22 cellular contexts compared by ENCODE assay signal in the genomic region with DNA sequence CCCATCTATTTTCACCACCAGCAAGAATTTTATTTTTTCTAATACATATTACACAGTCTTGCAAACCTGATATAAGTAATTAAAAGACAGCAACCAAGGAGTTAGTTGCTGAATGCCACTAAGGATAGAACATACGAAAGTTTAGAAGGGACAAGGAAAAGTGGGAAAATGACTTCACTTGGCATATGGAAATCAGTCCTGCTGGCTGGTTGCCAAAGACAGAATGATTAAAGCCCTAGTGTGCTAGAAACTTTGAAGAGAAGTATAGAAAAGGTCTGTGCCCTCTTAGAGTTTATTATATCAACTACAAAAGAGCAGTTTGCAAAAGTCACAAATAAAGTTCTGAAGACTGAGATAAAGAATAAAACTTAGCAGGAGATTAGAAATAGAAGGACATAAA. TPM values are rescaled to one million over a fixed set of nuclear protein-coding genes. Genes with fewer than 3 reads are reported as not detected.
DNase-seq lines count a peak whose midpoint lies in the region; ATAC-seq and TF ChIP-seq lines count a peak whose summit lies in the region.
"Had no signal": no experiment of that assay in that cellular context is flagged by ENCODE, and none has a peak within 500 bp of the region (broad histone marks: within the 10 kb centered on the region; RNA-seq: fewer than 3 reads in every experiment).

No MANE protein-coding gene starts in this region.

- in situ Hi-C loops in gastrocnemius medialis (cut with MboI; ENCODE audit: low sequenced_read_pairs in 4 of 4): no loop called here

- H3K4me1 Mint-ChIP-seq in MCF 10A (ENCODE audit: insufficient read depth, unreplicated experiment): peaks cover 6% of the 10 kb centered on the region
- H3K4me1 Mint-ChIP-seq in activated CD8-positive, alpha-beta T cell treated with anti-CD3 and anti-CD28 coated beads for 36 hours (ENCODE audit: low read depth): peaks cover 4% of the 10 kb centered on the region

- intact Hi-C loops in MCF 10A (cut with micrococcal nuclease) (no loop called here), breast epithelium (cut with DNase I; ENCODE audit: low total_unique reads) (no loop called here), gastrocnemius medialis (cut with DNase I; ENCODE audit: low total_unique reads) (loop anchor here (10.0 kb wide), 1 partner anchor 574 kb away; the partner anchor contains the start of genes MPLKIP and SUGCT)
- intact Hi-C loops in activated CD8-positive, alpha-beta T cell treated with anti-CD3 and anti-CD28 coated beads for 36 hours (cut with micrococcal nuclease): no loop called here

- peaks cover 26% of the 10 kb centered on the region for H3K27me3 Mint-ChIP-seq in MCF 10A (ENCODE audit: insufficient read depth, unreplicated experiment)
- H3K27me3 Mint-ChIP-seq in activated CD8-positive, alpha-beta T cell treated with anti-CD3 and anti-CD28 coated beads for 36 hours: no peaks in the 10 kb centered on the region

- H3K36me3 Mint-ChIP-seq in MCF 10A (ENCODE audit: insufficient read depth, unreplicated experiment): no peaks in the 10 kb centered on the region
- H3K36me3 Mint-ChIP-seq in activated CD8-positive, alpha-beta T cell treated with anti-CD3 and anti-CD28 coated beads for 36 hours (ENCODE audit: low read depth): no peaks in the 10 kb centered on the region
- H3K36me3 Mint-ChIP-seq: CD8-positive, alpha-beta T cell had no signal

- no peak overlapping the region for H3K4me3 Mint-ChIP-seq in MCF 10A (ENCODE audit: unreplicated experiment)
- H3K4me3 Mint-ChIP-seq in activated CD8-positive, alpha-beta T cell treated with anti-CD3 and anti-CD28 coated beads for 36 hours: no peak overlapping the region
- H3K4me3 Mint-ChIP-seq: CD8-positive, alpha-beta T cell had no signal

- no peaks in the 10 kb centered on the region for H3K27me3 ChIP-seq in breast epithelium
- H3K27me3 ChIP-seq in parathyroid adenoma (ENCODE audit: control insufficient read depth, insufficient read depth, low read length): no peaks in the 10 kb centered on the region
- H3K27me3 ChIP-seq in gastrocnemius medialis: no peaks in the 10 kb centered on the region
- H3K27me3 ChIP-seq: BLaER1 treated with 17β-estradiol and CSF1 and Interleukin-3, amounts not matched to agents 10 nM and 100 nM had no signal

- TF ChIP-seq CTCF in MCF 10A (IDR thresholded peaks at IDR 0.05; ENCODE audit: unreplicated experiment) (no peak), breast epithelium (IDR thresholded peaks at IDR 0.05) (no peak), parathyroid adenoma (IDR thresholded peaks at IDR 0.05) (no peak), gastrocnemius medialis (IDR thresholded peaks at IDR 0.05 in 4 of 5, conservative IDR thresholded peaks at IDR 0.05 in 1 of 5) (no peak)
- no peak for TF ChIP-seq CTCF in activated CD8-positive, alpha-beta T cell treated with anti-CD3 and anti-CD28 coated beads for 36 hours (IDR thresholded peaks at IDR 0.05)

- no peaks in the 10 kb centered on the region for H3K79me2 ChIP-seq in parathyroid adenoma

- no peaks in the 10 kb centered on the region for H3K9me3 Mint-ChIP-seq in MCF 10A (ENCODE audit: unreplicated experiment)
- H3K9me3 Mint-ChIP-seq in activated CD8-positive, alpha-beta T cell treated with anti-CD3 and anti-CD28 coated beads for 36 hours: peaks cover 1% of the 10 kb centered on the region
- H3K9me3 Mint-ChIP-seq: CD8-positive, alpha-beta T cell had no signal

- H3K4me3 ChIP-seq in breast epithelium: no peak overlapping the region
- no peak overlapping the region for H3K4me3 ChIP-seq in parathyroid adenoma (ENCODE audit: low read depth, low read length)
- H3K4me3 ChIP-seq in gastrocnemius medialis: no peak overlapping the region
- H3K4me3 ChIP-seq: BLaER1 treated with 17β-estradiol and CSF1 and Interleukin-3, amounts not matched to agents 10 nM and 100 nM had no signal

- H3K4me1 ChIP-seq in breast epithelium: no peaks in the 10 kb centered on the region
- peaks cover 24% of the 10 kb centered on the region for H3K4me1 ChIP-seq in parathyroid adenoma
- peaks cover 0 to 1% of the 10 kb centered on the region in 2 donors for H3K4me1 ChIP-seq in gastrocnemius medialis

- TF ChIP-seq POLR2A in breast epithelium (IDR thresholded peaks at IDR 0.05) (no peak), gastrocnemius medialis (IDR thresholded peaks at IDR 0.05) (no peak)

- no peak overlapping the region for H3K27ac ChIP-seq in breast epithelium
- H3K27ac ChIP-seq in parathyroid adenoma: peak overlapping the region; percentile 74
- H3K27ac ChIP-seq in gastrocnemius medialis: no peak overlapping the region
- H3K27ac ChIP-seq: BLaER1 treated with 17β-estradiol and CSF1 and Interleukin-3, amounts not matched to agents 10 nM and 100 nM; KMS-11 had no signal

- ATAC-seq in gastrocnemius medialis: no peak
- no peak for ATAC-seq in activated CD8-positive, alpha-beta T cell treated with anti-CD3 and anti-CD28 coated beads for 36 hours
- ATAC-seq: CD8-positive, alpha-beta T cell; HCT116; Panc1; Right ventricle myocardium inferior had no signal

- POLR2A ChIA-PET in MCF 10A (lab: Yijun Ruan, JAX): no interaction called here
- POLR2A ChIA-PET in activated CD8-positive, alpha-beta T cell treated with anti-CD3 and anti-CD28 coated beads for 36 hours (lab: Charles Lee): no interaction called here

- CTCF ChIA-PET in MCF 10A (lab: Yijun Ruan, JAX): no interaction called here
- CTCF ChIA-PET in activated CD8-positive, alpha-beta T cell treated with anti-CD3 and anti-CD28 coated beads for 36 hours (lab: Charles Lee): interaction anchor here (1.3 kb wide), 1 partner anchor 18 kb away, joined by 6 read pairs; no protein-coding TSS in a partner anchor

- H2AFZ ChIP-seq in parathyroid adenoma: peak overlapping the region; percentile 39

- no peak overlapping the region for H3K27ac Mint-ChIP-seq in MCF 10A (ENCODE audit: low read depth, unreplicated experiment)
- H3K27ac Mint-ChIP-seq in activated CD8-positive, alpha-beta T cell treated with anti-CD3 and anti-CD28 coated beads for 36 hours: no peak overlapping the region
- H3K27ac Mint-ChIP-seq: CD8-positive, alpha-beta T cell had no signal

- H3K9ac ChIP-seq in parathyroid adenoma: no peak overlapping the region
- H3K9ac ChIP-seq: BLaER1 treated with 17β-estradiol and CSF1 and Interleukin-3, amounts not matched to agents 10 nM and 100 nM; KMS-11 had no signal

- H3K4me2 ChIP-seq in parathyroid adenoma (ENCODE audit: low read length): no peak overlapping the region
- H3K4me2 ChIP-seq: BLaER1 treated with 17β-estradiol and CSF1 and Interleukin-3, amounts not matched to agents 10 nM and 100 nM; KMS-11 had no signal

- DNase-seq in MCF 10A (ENCODE audit: unreplicated experiment) (peak; percentile 18), breast epithelium (ENCODE audit: low spot score in 2 of 2) (no peak), M059J (ENCODE audit: low read depth) (peak; percentile 9), dermis blood vessel endothelial cell (peak; percentile 29), gastrocnemius medialis (no peak), iPS-NIHi11 (ENCODE audit: low spot score) (no peak)
- no peak for DNase-seq in activated CD8-positive, alpha-beta T cell treated with anti-CD3 and anti-CD28 coated beads for 36 hours
- DNase-seq: CD8-positive, alpha-beta T cell; DMS79; GOT3; MM.1S; NCI-H1092; NCI-H1436 treated with DMSO at 0.1 percent for 48 hours; NCI-H2029; NCI-H510A; NCI-H774 had no signal

- BruUV-seq in MCF 10A (replicated peaks; lab: Mats Ljungman, UMichigan): no TSS peak

- H3K36me3 ChIP-seq in breast epithelium (no peaks in the 10 kb centered on the region), parathyroid adenoma (ENCODE audit: control insufficient read depth, insufficient read depth, low read length) (no peaks in the 10 kb centered on the region), gastrocnemius medialis (no peaks in the 10 kb centered on the region)
- H3K36me3 ChIP-seq: BLaER1 treated with 17β-estradiol and CSF1 and Interleukin-3, amounts not matched to agents 10 nM and 100 nM had no signal

- no peaks in the 10 kb centered on the region for H3K9me3 ChIP-seq in breast epithelium
- no peaks in the 10 kb centered on the region for H3K9me3 ChIP-seq in parathyroid adenoma (ENCODE audit: control insufficient read depth, low read length)
- H3K9me3 ChIP-seq in gastrocnemius medialis: no peaks in the 10 kb centered on the region

RNA-seq across cellular contexts. Expression of gene YAE1, which starts 5.8 kb away (rescaled TPM):
- total RNA-seq in MCF 10A (2022) (34.7 and 37.6 TPM in 2 replicates), breast epithelium (10 to 100 TPM; 14.4 to 34.7 (median 24.6) TPM), dermis blood vessel endothelial cell (16.2 and 22.3 TPM in 2 replicates), gastrocnemius medialis (10 to 100 TPM in 2 of 4 donors, 1 to 10 TPM in 2; 4.6 to 20.2 (median 10.2) TPM)
- total RNA-seq in M059J (2014; rRNA removed; shearing (Covaris generic)): 31.4 and 39.0 TPM in 2 replicates
- total RNA-seq in activated CD8-positive, alpha-beta T cell treated with anti-CD3 and anti-CD28 coated beads for 36 hours: 10 to 100 TPM in 1 of 2 experiments, 1 to 10 TPM in 1; 9.6 to 10.9 TPM

Comparison
In these comparisons a context has a peak if more than half of its experiments do, and no peak if none do; other contexts are left out.
1. DNase-seq: peak in MCF 10A (single experiment), M059J (single experiment) and dermis blood vessel endothelial cell (single experiment); none in breast epithelium (0 of 2), gastrocnemius medialis (0 of 2), iPS-NIHi11 (single experiment) and activated CD8-positive, alpha-beta T cell treated with anti-CD3 and anti-CD28 coated beads for 36 hours (single experiment).